19 cellular contexts compared by ENCODE assay signal in genomic region chr17:71681427-71682173, GRCh38.
"Had no signal": no experiment of that assay in that cellular context is flagged by ENCODE, and none has a peak within 500 bp of the region (broad histone marks: within the 10 kb centered on the region; RNA-seq: fewer than 3 reads in every experiment).

No MANE protein-coding gene starts in this region.

- H3K4me1 Mint-ChIP-seq: activated CD4-positive, alpha-beta T cell treated with anti-CD3 and anti-CD28 coated beads, Interleukin-2, amount 10 ng/mL, durations not matched to agents 24 days and 14 days; activated naive CD4-positive, alpha-beta T cell treated with anti-CD3 and anti-CD28 coated beads, Interleukin-2, amount 50 U/mL, for 24 hours; brain had no signal

- H3K27ac Mint-ChIP-seq: activated CD4-positive, alpha-beta T cell treated with anti-CD3 and anti-CD28 coated beads, Interleukin-2, amount 10 ng/mL, durations not matched to agents 24 days and 14 days; activated CD8-positive, alpha-beta T cell treated with anti-CD3 and anti-CD28 coated beads, Interleukin-2, amount 10 ng/mL, durations not matched to agents 7 days and 5 days; activated naive CD4-positive, alpha-beta T cell treated with anti-CD3 and anti-CD28 coated beads, Interleukin-2, amount 50 U/mL, for 24 hours; brain; dendritic cell treated with granulocyte-macrophage colony-stimulating factor and Interleukin-4, amounts not matched to agents 40 ng/mL and 50 ng/mL, for 4 days; natural killer cell treated with Interleukin-12 subunit alpha and Interleukin-12 subunit beta and Interleukin-15 and Interleukin-18, amount 100 ng/mL, for 72 hours; stimulated activated naive CD8-positive, alpha-beta T cell treated with anti-CD3 and anti-CD28 coated beads, Interleukin-15, Interleukin-2, amounts not matched to agents 100 ng/mL and 50 ng/mL, for 24 hours had no signal

- H3K27me3 Mint-ChIP-seq: activated CD4-positive, alpha-beta T cell treated with anti-CD3 and anti-CD28 coated beads, Interleukin-2, amount 10 ng/mL, durations not matched to agents 24 days and 14 days; activated naive CD4-positive, alpha-beta T cell treated with anti-CD3 and anti-CD28 coated beads, Interleukin-2, amount 50 U/mL, for 24 hours; dendritic cell treated with granulocyte-macrophage colony-stimulating factor and Interleukin-4, amounts not matched to agents 40 ng/mL and 50 ng/mL, for 4 days; natural killer cell treated with Interleukin-12 subunit alpha and Interleukin-12 subunit beta and Interleukin-15 and Interleukin-18, amount 100 ng/mL, for 72 hours; stimulated activated naive CD8-positive, alpha-beta T cell treated with anti-CD3 and anti-CD28 coated beads, Interleukin-15, Interleukin-2, amounts not matched to agents 100 ng/mL and 50 ng/mL, for 24 hours had no signal

- DNase-seq: activated CD4-positive, alpha-beta T cell treated with anti-CD3 and anti-CD28 coated beads, Interleukin-2, amount 10 ng/mL, durations not matched to agents 24 days and 14 days; activated CD8-positive, alpha-beta T cell treated with anti-CD3 and anti-CD28 coated beads, Interleukin-2, amount 10 ng/mL, durations not matched to agents 7 days and 5 days; activated gamma-delta T cell treated with Interleukin-2 at 50 U/mL for 16 hours; activated T-cell treated with anti-CD3 and anti-CD28 coated beads, Interleukin-2, amount 50 U/mL, for 1 hour; aorta; effector CD8-positive, alpha-beta T cell; erythroblast; foreskin fibroblast; ovary; stimulated activated CD4-positive, alpha-beta T cell treated with anti-CD3 and anti-CD28 coated beads, Interleukin-12 subunit alpha, Interleukin-12 subunit beta, amount 100 ng/mL, for 4 hours; stimulated activated CD4-positive, alpha-beta T cell treated with anti-CD3 and anti-CD28 coated beads, Interleukin-4, amount 100 ng/mL, for 4 hours; substantia nigra; thyroid gland had no signal

- ATAC-seq: activated CD4-positive, CD25-positive, alpha-beta regulatory T cell treated with anti-CD3 and anti-CD28 coated beads, Interleukin-2, amount 50 U/mL, for 24 hours; activated CD8-positive, alpha-beta T cell treated with anti-CD3 and anti-CD28 coated beads, Interleukin-2, amount 10 ng/mL, durations not matched to agents 7 days and 5 days; natural killer cell treated with Interleukin-12 subunit alpha and Interleukin-12 subunit beta and Interleukin-15 and Interleukin-18, amount 100 ng/mL, for 72 hours had no signal

- H3K4me3 Mint-ChIP-seq: activated CD4-positive, alpha-beta T cell treated with anti-CD3 and anti-CD28 coated beads, Interleukin-2, amount 10 ng/mL, durations not matched to agents 24 days and 14 days; activated CD8-positive, alpha-beta T cell treated with anti-CD3 and anti-CD28 coated beads, Interleukin-2, amount 10 ng/mL, durations not matched to agents 7 days and 5 days; activated naive CD4-positive, alpha-beta T cell treated with anti-CD3 and anti-CD28 coated beads, Interleukin-2, amount 50 U/mL, for 24 hours; brain; dendritic cell treated with granulocyte-macrophage colony-stimulating factor and Interleukin-4, amounts not matched to agents 40 ng/mL and 50 ng/mL, for 4 days; natural killer cell treated with Interleukin-12 subunit alpha and Interleukin-12 subunit beta and Interleukin-15 and Interleukin-18, amount 100 ng/mL, for 72 hours; stimulated activated naive CD8-positive, alpha-beta T cell treated with anti-CD3 and anti-CD28 coated beads, Interleukin-15, Interleukin-2, amounts not matched to agents 100 ng/mL and 50 ng/mL, for 24 hours had no signal

- H3K9me3 Mint-ChIP-seq: brain had no signal

- H3K36me3 Mint-ChIP-seq: activated naive CD4-positive, alpha-beta T cell treated with anti-CD3 and anti-CD28 coated beads, Interleukin-2, amount 50 U/mL, for 24 hours; brain; natural killer cell treated with Interleukin-12 subunit alpha and Interleukin-12 subunit beta and Interleukin-15 and Interleukin-18, amount 100 ng/mL, for 72 hours had no signal
